Comparison of ENCODE assay signal across 19 cellular contexts in genomic region chr7:98467570-98468312, GRCh38.
DNase-seq lines count a peak whose midpoint lies in the region; ATAC-seq, FAIRE-seq and TF ChIP-seq lines count a peak whose summit lies in the region.
"Had no signal": no experiment of that assay in that cellular context is flagged by ENCODE, and none has a peak within 500 bp of the region (broad histone marks: within the 10 kb centered on the region; RNA-seq: fewer than 3 reads in every experiment).

No MANE protein-coding gene starts in this region.

- DNase-seq in A549 (ENCODE audit: low read depth in 1 of 2, low spot score in 1 of 2), result peak in 1 of 2 experiments; percentile 27
- peak; percentile 7 for DNase-seq in OCI-LY7 (ENCODE audit: low spot score)
- DNase-seq in K562 (ENCODE audit: extremely low read depth in 1 of 4, low spot score in 3 of 4), result peak in 1 of 4 experiments; percentile 26
- no peak for DNase-seq in effector CD8-positive, alpha-beta T cell (lab: John Stamatoyannopoulos, UW)
- DNase-seq in NCI-H1417 (lab: John Stamatoyannopoulos, UW), result no peak
- DNase-seq in NCI-H1048 (lab: John Stamatoyannopoulos, UW), result no peak
- DNase-seq: AML-193, GF-D8, NCI-H1092 treated with DMSO at 0.1 percent for 48 hours, NCI-H1694 treated with DMSO at 0.1 percent for 48 hours, NCI-H446, NCI-H526 treated with DMSO at 0.1 percent for 48 hours, SIG-M5, T1000 had no signal

- H3K79me2 ChIP-seq in OCI-LY7 (ENCODE audit: insufficient read depth, low read depth, low read length), result no peaks in the 10 kb centered on the region
- no peaks in the 10 kb centered on the region for H3K79me2 ChIP-seq in K562 (ENCODE audit: control insufficient read depth, insufficient read depth, low read length)

- H3K4me3 ChIP-seq in A549 (no peak overlapping the region), HEK293 (ENCODE audit: low read depth, low read length) (no peak overlapping the region), OCI-LY7 (ENCODE audit: low read depth, low read length, poor library complexity, severe bottlenecking) (no peak overlapping the region), K562 (no peak overlapping the region)
- H3K4me3 ChIP-seq: GM23338 had no signal

- TF ChIP-seq RAD21 in A549 (conservative IDR thresholded peaks at IDR 0.05 in 1 of 2, IDR thresholded peaks at IDR 0.05 in 1 of 2), result no peak
- no peak for TF ChIP-seq RAD21 in K562 (CRISPR knock-in tag; conservative IDR thresholded peaks at IDR 0.05 in 1 of 2, IDR thresholded peaks at IDR 0.05 in 1 of 2)

- H3K27ac ChIP-seq in A549, result no peak overlapping the region
- H3K27ac ChIP-seq in HEK293 (ENCODE audit: extremely low read depth, low read depth, low read length), result no peak overlapping the region
- no peak overlapping the region for H3K27ac ChIP-seq in OCI-LY7 (ENCODE audit: low read depth, low read length, poor library complexity, severe bottlenecking)
- no peak overlapping the region for H3K27ac ChIP-seq in K562 (ENCODE audit: extremely low read depth, low read depth, low read length)
- H3K27ac ChIP-seq: C4-2B, RWPE1 had no signal

- H3K9me1 ChIP-seq in K562 (ENCODE audit: control insufficient read depth, insufficient read depth, low read length), result no peaks in the 10 kb centered on the region

- intact Hi-C loops in OCI-LY7 (cut with micrococcal nuclease; ENCODE audit: unreplicated experiment) (no loop called here), K562 (cut with micrococcal nuclease) (no loop called here)

- TF ChIP-seq POLR2A in A549 (IDR thresholded peaks at IDR 0.05; ENCODE audit: low read length), result no peak
- TF ChIP-seq POLR2A in K562 (conservative IDR thresholded peaks at IDR 0.05), result no peak

- H3K36me3 ChIP-seq in HEK293 (ENCODE audit: control insufficient read depth in 2 of 2, insufficient read depth in 1 of 2, low read length in 2 of 2) (no peaks in the 10 kb centered on the region), OCI-LY7 (ENCODE audit: insufficient read depth, low read length) (no peaks in the 10 kb centered on the region), K562 (ENCODE audit: control insufficient read depth, insufficient read depth, low read length) (no peaks in the 10 kb centered on the region)

- POLR2A ChIA-PET in A549 (lab: Yijun Ruan, JAX) (no interaction called here), HEK293 (lab: Yijun Ruan, JAX) (interaction anchor here (0.7 kb wide), 1 partner anchor 272 kb away, joined by 3 read pairs; no protein-coding TSS in a partner anchor), OCI-LY7 (lab: Charles Lee) (no interaction called here), K562 (lab: Yijun Ruan, JAX) (no interaction called here)

- H3K27me3 ChIP-seq in K562 (ENCODE audit: control insufficient read depth in 2 of 2, insufficient read depth in 2 of 2, low read length in 2 of 2), result peaks cover 7 to 18% of the 10 kb centered on the region in 2 experiments; a peak in 2 of 5 replicates

- ATAC-seq in A549 (no peak), K562 (peak; percentile 64)
- ATAC-seq: GM23338, HepG2 had no signal

- no peak for FAIRE-seq in A549 (lab: Jason Lieb, UNC)
- FAIRE-seq in K562 (lab: Jason Lieb, UNC), result no peak
- FAIRE-seq: HepG2 had no signal

- CTCF ChIA-PET in A549 (lab: Yijun Ruan, JAX), result interaction anchor here (1.1 kb wide), 2 partner anchors 25 to 48 kb away, joined by 3 to 4 read pairs; no protein-coding TSS in a partner anchor
- CTCF ChIA-PET in HEK293 (lab: Yijun Ruan, JAX), result interaction anchor here (1.0 to 1.3 kb wide), 2 partner anchors 67 to 278 kb away, joined by 3 read pairs; partner anchors contain the start of gene BAIAP2L1
- CTCF ChIA-PET in OCI-LY7 (lab: Charles Lee; ENCODE audit: unreplicated experiment), result no interaction called here
- CTCF ChIA-PET in K562 (lab: Yijun Ruan, JAX; ENCODE audit: low intra/inter-chr PET ratio), result no interaction called here

- BruUV-seq in OCI-LY7 (replicated peaks; lab: Mats Ljungman, UMichigan), result no TSS peak
- BruUV-seq in K562 (replicated peaks; lab: Mats Ljungman, UMichigan), result no TSS peak

- H3K4me2 ChIP-seq in A549 (no peak overlapping the region), OCI-LY7 (ENCODE audit: low read length) (no peak overlapping the region), K562 (ENCODE audit: insufficient read depth, low read length) (no peak overlapping the region)
- H3K4me2 ChIP-seq: GM23338 had no signal

- H3K9me3 ChIP-seq in A549 (peaks cover 29% of the 10 kb centered on the region), HEK293 (ENCODE audit: control insufficient read depth, insufficient read depth, low read depth, low read length) (no peaks in the 10 kb centered on the region), OCI-LY7 (ENCODE audit: low read length) (no peaks in the 10 kb centered on the region), K562 (replicated peaks; ENCODE audit: control insufficient read depth, insufficient read depth, low read depth, low read length) (no peaks in the 10 kb centered on the region)

- TF ChIP-seq EP300 in A549 (IDR thresholded peaks at IDR 0.05) (no peak), K562 (IDR thresholded peaks at IDR 0.05; ENCODE audit: low read length) (no peak)

- 35% methylated on average over 8 of the region's 8 CpGs for WGBS in A549 (ENCODE audit: missing lambda C conversion rate)
- WGBS in K562 (ENCODE audit: insufficient coverage, low coverage, missing lambda C conversion rate), result 7% methylated on average over 8 of the region's 8 CpGs

- no peaks in the 10 kb centered on the region for H3K9me2 ChIP-seq in OCI-LY7 (ENCODE audit: insufficient read depth, low read length)

- H2AFZ ChIP-seq in OCI-LY7 (ENCODE audit: low read length) (no peak overlapping the region), K562 (ENCODE audit: low read depth, low read length) (no peak overlapping the region)
- H2AFZ ChIP-seq: GM23338 had no signal

- no peak overlapping the region for H3K9ac ChIP-seq in K562 (ENCODE audit: insufficient read depth in 1 of 2, low read depth in 2 of 2, low read length in 2 of 2)

- H3K4me1 ChIP-seq in A549 (0 out of 3 replicates have a peak, but pooled peaks cover 8% of the 10 kb centered on the region), HEK293 (ENCODE audit: control insufficient read depth, insufficient read depth, low read length) (0 out of 2 replicates have a peak, but pooled peaks cover 2% of the 10 kb centered on the region), OCI-LY7 (ENCODE audit: insufficient read depth, low read length, poor library complexity, severe bottlenecking) (no peaks in the 10 kb centered on the region), K562 (replicated peaks in 1 of 2; ENCODE audit: control insufficient read depth in 2 of 2, insufficient read depth in 2 of 2, low read length in 2 of 2) (peaks cover 0 to 11% of the 10 kb centered on the region in 2 experiments; a peak in 2 of 5 replicates)

- H4K20me1 ChIP-seq in OCI-LY7 (ENCODE audit: insufficient read depth, low read length) (no peaks in the 10 kb centered on the region), K562 (replicated peaks; ENCODE audit: control insufficient read depth, insufficient read depth, low read length) (no peaks in the 10 kb centered on the region)

- no peak for TF ChIP-seq CTCF in A549 (IDR thresholded peaks at IDR 0.05)
- no peak for TF ChIP-seq CTCF in HEK293 (tag by site-specific recombination; IDR thresholded peaks at IDR 0.05)
- no peak for TF ChIP-seq CTCF in OCI-LY7 (conservative IDR thresholded peaks at IDR 0.05; ENCODE audit: low read length)
- TF ChIP-seq CTCF in K562 (IDR thresholded peaks at IDR 0.05 in 2 of 3, conservative IDR thresholded peaks at IDR 0.05 in 1 of 3; ENCODE audit: insufficient read depth in 2 of 3, low read depth in 1 of 3, low read length in 3 of 3), result no peak

- in situ Hi-C loops in K562 (cut with MboI), result no loop called here

TF ChIP-seq in A549, 52 proteins besides CTCF, POLR2A, EP300 and RAD21 (continues in another document):
- no peak for TF ChIP-seq HOXB13 (CRISPR knock-in tag; IDR thresholded peaks at IDR 0.05; ENCODE audit: low read depth)
- peak; percentile 41; the same call in 1 of the 2 replicates for TF ChIP-seq USF2 (IDR thresholded peaks at IDR 0.05)
- TF ChIP-seq POLR2AphosphoS2 (conservative IDR thresholded peaks at IDR 0.05; ENCODE audit: low read length), result no peak
- no peak for TF ChIP-seq FOXS1 (CRISPR knock-in tag; IDR thresholded peaks at IDR 0.05)
- no peak for TF ChIP-seq JUNB (IDR thresholded peaks at IDR 0.05)

TF ChIP-seq in HEK293, 187 proteins besides CTCF, POLR2A, EP300 and RAD21:
- TF ChIP-seq ZSCAN16 (tag by site-specific recombination; IDR thresholded peaks at IDR 0.05) (no peak), KLF9 (tag by site-specific recombination; IDR thresholded peaks at IDR 0.05; ENCODE audit: low read depth) (0 out of 2 replicates have a peak, but pooled peaks have one; percentile 23)
TF ChIP-seq in HEK293: peak in this region for 1.

TF ChIP-seq in K562, 482 proteins besides CTCF, POLR2A, EP300 and RAD21 (continues in another document):
- no peak for TF ChIP-seq NBN (IDR thresholded peaks at IDR 0.05; ENCODE audit: low read depth)
- peak; percentile 46 for TF ChIP-seq RAD51 (IDR thresholded peaks at IDR 0.05; ENCODE audit: borderline replicate concordance, low read depth)
- TF ChIP-seq CSDE1 (IDR thresholded peaks at IDR 0.05), result no peak
- no peak for TF ChIP-seq ZBTB1 (CRISPR knock-in tag; IDR thresholded peaks at IDR 0.05; ENCODE audit: borderline replicate concordance, low read depth)
- 0 out of 2 replicates have a peak, but pooled peaks have one; percentile 15 for TF ChIP-seq ATF7 (IDR thresholded peaks at IDR 0.05)
- TF ChIP-seq ZNF143 (CRISPR knock-in tag; IDR thresholded peaks at IDR 0.05), result 0 out of 2 replicates have a peak, but pooled peaks have one; percentile 22
- no peak for TF ChIP-seq ZBTB34 (CRISPR knock-in tag; IDR thresholded peaks at IDR 0.05)
- no peak for TF ChIP-seq NFXL1 (CRISPR knock-in tag; IDR thresholded peaks at IDR 0.05)

Comparison
In these comparisons a context has a peak if more than half of its experiments do, and no peak if none do; other contexts are left out.
1. CTCF ChIA-PET loops: an anchor here in A549 (1.1 kb wide) and HEK293 (1.0 to 1.3 kb wide); none called in OCI-LY7 and K562.